Comparison of ENCODE assay signal across 2 cellular contexts in the genomic region with DNA sequence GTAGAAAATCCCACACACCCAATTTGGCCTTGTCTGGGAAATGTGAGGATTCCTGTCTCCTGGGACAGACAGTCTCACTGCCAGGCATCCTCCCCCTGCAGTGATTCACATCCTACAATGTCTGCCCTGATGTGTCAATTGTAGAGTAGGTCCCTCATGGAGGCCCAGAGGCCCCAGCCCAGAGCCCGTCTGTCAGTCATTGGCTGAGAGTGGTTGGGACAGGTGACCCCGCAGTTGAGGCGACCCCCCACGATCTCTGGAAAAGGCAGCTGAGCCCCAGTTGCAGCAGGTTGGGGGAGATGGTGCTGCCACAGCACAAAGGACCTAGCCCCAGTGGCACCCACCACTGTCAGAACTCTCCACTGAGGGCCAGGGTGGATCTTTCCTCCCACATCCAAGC.
TF ChIP-seq lines count a peak whose summit lies in the region.

No MANE protein-coding gene starts in this region.

TF ChIP-seq in endothelial cell of umbilical vein, 7 proteins besides CTCF, POLR2A, EP300 and RAD21 (continued from another document):
- no peak for TF ChIP-seq GATA2 (IDR thresholded peaks at IDR 0.05; ENCODE audit: insufficient read depth, insufficient read length, low read depth, low read length)

TF ChIP-seq in WTC11, 78 proteins besides CTCF, POLR2A, EP300 and RAD21 (continued from another document):
- TF ChIP-seq, protein P1, sequence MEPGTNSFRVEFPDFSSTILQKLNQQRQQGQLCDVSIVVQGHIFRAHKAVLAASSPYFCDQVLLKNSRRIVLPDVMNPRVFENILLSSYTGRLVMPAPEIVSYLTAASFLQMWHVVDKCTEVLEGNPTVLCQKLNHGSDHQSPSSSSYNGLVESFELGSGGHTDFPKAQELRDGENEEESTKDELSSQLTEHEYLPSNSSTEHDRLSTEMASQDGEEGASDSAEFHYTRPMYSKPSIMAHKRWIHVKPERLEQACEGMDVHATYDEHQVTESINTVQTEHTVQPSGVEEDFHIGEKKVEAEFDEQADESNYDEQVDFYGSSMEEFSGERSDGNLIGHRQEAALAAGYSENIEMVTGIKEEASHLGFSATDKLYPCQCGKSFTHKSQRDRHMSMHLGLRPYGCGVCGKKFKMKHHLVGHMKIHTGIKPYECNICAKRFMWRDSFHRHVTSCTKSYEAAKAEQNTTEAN (CRISPR knock-in tag; IDR thresholded peaks at IDR 0.05), result no peak
- TF ChIP-seq IRF2 (CRISPR knock-in tag; IDR thresholded peaks at IDR 0.05; ENCODE audit: borderline replicate concordance, low read depth), result no peak
- no peak for TF ChIP-seq ZNF121 (CRISPR knock-in tag; IDR thresholded peaks at IDR 0.05)
- TF ChIP-seq NR2C2 (CRISPR knock-in tag; IDR thresholded peaks at IDR 0.05), result no peak
